ENCODE assay signal across 8 cellular contexts in genomic region chr7:152522551-152522950, GRCh38.
DNase-seq lines count a peak whose midpoint lies in the region; ATAC-seq and TF ChIP-seq lines count a peak whose summit lies in the region.

No MANE protein-coding gene starts in this region.

- no peak overlapping the region for H3K4me3 Mint-ChIP-seq in activated CD8-positive, alpha-beta T cell treated with anti-CD3 and anti-CD28 coated beads for 36 hours
- no peak overlapping the region for H3K4me3 Mint-ChIP-seq in activated CD8-positive, alpha-beta T cell treated with anti-CD3 and anti-CD28 coated beads, Interleukin-2, amount 10 ng/mL, durations not matched to agents 7 days and 5 days

- intact Hi-C loops in posterior cingulate gyrus (cut with DNase I), result no loop called here
- intact Hi-C loops in activated CD8-positive, alpha-beta T cell treated with anti-CD3 and anti-CD28 coated beads for 36 hours (cut with micrococcal nuclease), result no loop called here

- ATAC-seq in activated CD8-positive, alpha-beta T cell treated with anti-CD3 and anti-CD28 coated beads for 36 hours, result no peak
- no peak for ATAC-seq in activated CD8-positive, alpha-beta T cell treated with anti-CD3 and anti-CD28 coated beads, Interleukin-2, amount 10 ng/mL, durations not matched to agents 7 days and 5 days
- ATAC-seq in HG02840 (IDR thresholded peaks at IDR 0.05; ENCODE audit: low FRiP score, unreplicated experiment), result no peak

- CTCF ChIA-PET in activated CD8-positive, alpha-beta T cell treated with anti-CD3 and anti-CD28 coated beads for 36 hours (lab: Charles Lee), result no interaction called here
- CTCF ChIA-PET in activated CD8-positive, alpha-beta T cell treated with anti-CD3 and anti-CD28 coated beads, Interleukin-2, amount 10 ng/mL, durations not matched to agents 7 days and 5 days (lab: Charles Lee), result no interaction called here

- H3K36me3 Mint-ChIP-seq in activated CD8-positive, alpha-beta T cell treated with anti-CD3 and anti-CD28 coated beads for 36 hours (ENCODE audit: low read depth), result no peaks in the 10 kb centered on the region
- peaks cover 1% of the 10 kb centered on the region for H3K36me3 Mint-ChIP-seq in activated CD8-positive, alpha-beta T cell treated with anti-CD3 and anti-CD28 coated beads, Interleukin-2, amount 10 ng/mL, durations not matched to agents 7 days and 5 days (ENCODE audit: low read depth)

- peaks cover 1% of the 10 kb centered on the region for H3K27me3 Mint-ChIP-seq in activated CD8-positive, alpha-beta T cell treated with anti-CD3 and anti-CD28 coated beads for 36 hours
- peaks cover 3% of the 10 kb centered on the region for H3K27me3 Mint-ChIP-seq in activated CD8-positive, alpha-beta T cell treated with anti-CD3 and anti-CD28 coated beads, Interleukin-2, amount 10 ng/mL, durations not matched to agents 7 days and 5 days (ENCODE audit: low read depth)

- TF ChIP-seq CTCF in activated CD8-positive, alpha-beta T cell treated with anti-CD3 and anti-CD28 coated beads for 36 hours (IDR thresholded peaks at IDR 0.05), result no peak

- H3K9me3 Mint-ChIP-seq in activated CD8-positive, alpha-beta T cell treated with anti-CD3 and anti-CD28 coated beads for 36 hours, result peaks cover 2% of the 10 kb centered on the region
- H3K9me3 Mint-ChIP-seq in activated CD8-positive, alpha-beta T cell treated with anti-CD3 and anti-CD28 coated beads, Interleukin-2, amount 10 ng/mL, durations not matched to agents 7 days and 5 days (ENCODE audit: insufficient read depth), result peaks cover 4% of the 10 kb centered on the region

- no peaks in the 10 kb centered on the region for H3K4me1 Mint-ChIP-seq in activated CD8-positive, alpha-beta T cell treated with anti-CD3 and anti-CD28 coated beads for 36 hours (ENCODE audit: low read depth)
- no peaks in the 10 kb centered on the region for H3K4me1 Mint-ChIP-seq in activated CD8-positive, alpha-beta T cell treated with anti-CD3 and anti-CD28 coated beads, Interleukin-2, amount 10 ng/mL, durations not matched to agents 7 days and 5 days (ENCODE audit: low read depth)

- POLR2A ChIA-PET in activated CD8-positive, alpha-beta T cell treated with anti-CD3 and anti-CD28 coated beads for 36 hours (lab: Charles Lee), result no interaction called here
- POLR2A ChIA-PET in activated CD8-positive, alpha-beta T cell treated with anti-CD3 and anti-CD28 coated beads, Interleukin-2, amount 10 ng/mL, durations not matched to agents 7 days and 5 days (lab: Charles Lee), result no interaction called here

- DNase-seq in DMS53 treated with DMSO at 0.1 percent for 48 hours (lab: John Stamatoyannopoulos, UW; ENCODE audit: unreplicated experiment) (peak; percentile 70), NCI-H524 (lab: John Stamatoyannopoulos, UW) (peak; percentile 90 to 94), fibroblast of gingiva (ENCODE audit: low read depth) (peak; percentile 7), posterior cingulate gyrus (peak; percentile 18 to 83 (median 41)), cerebellar nuclear complex (lab: John Stamatoyannopoulos, UW) (no peak)
- no peak for DNase-seq in activated CD8-positive, alpha-beta T cell treated with anti-CD3 and anti-CD28 coated beads for 36 hours
- no peak for DNase-seq in activated CD8-positive, alpha-beta T cell treated with anti-CD3 and anti-CD28 coated beads, Interleukin-2, amount 10 ng/mL, durations not matched to agents 7 days and 5 days

- H3K27ac Mint-ChIP-seq in activated CD8-positive, alpha-beta T cell treated with anti-CD3 and anti-CD28 coated beads for 36 hours, result no peak overlapping the region
- no peak overlapping the region for H3K27ac Mint-ChIP-seq in activated CD8-positive, alpha-beta T cell treated with anti-CD3 and anti-CD28 coated beads, Interleukin-2, amount 10 ng/mL, durations not matched to agents 7 days and 5 days

Comparison
In these comparisons a context has a peak if more than half of its experiments do, and no peak if none do; other contexts are left out.
1. DNase-seq: peak in DMS53 treated with DMSO at 0.1 percent for 48 hours (single experiment), NCI-H524 (2 of 2), fibroblast of gingiva (single experiment) and posterior cingulate gyrus (10 of 10); none in cerebellar nuclear complex (0 of 2), activated CD8-positive, alpha-beta T cell treated with anti-CD3 and anti-CD28 coated beads for 36 hours (single experiment) and activated CD8-positive, alpha-beta T cell treated with anti-CD3 and anti-CD28 coated beads, Interleukin-2, amount 10 ng/mL, durations not matched to agents 7 days and 5 days (single experiment).